11 cellular contexts compared by ENCODE assay signal in genomic region chr2:38509322-38509946, GRCh38.
DNase-seq lines count a peak whose midpoint lies in the region; ATAC-seq and TF ChIP-seq lines count a peak whose summit lies in the region.
"Had no signal": no experiment of that assay in that cellular context is flagged by ENCODE, and none has a peak within 500 bp of the region (broad histone marks: within the 10 kb centered on the region; RNA-seq: fewer than 3 reads in every experiment).

No MANE protein-coding gene starts in this region.

- no peaks in the 10 kb centered on the region for H3K36me3 ChIP-seq in esophagus muscularis mucosa
- H3K36me3 ChIP-seq in naive thymus-derived CD4-positive, alpha-beta T cell (ENCODE audit: control insufficient read depth in 2 of 3, insufficient read depth in 3 of 3, low read length in 3 of 3), result no peaks in the 10 kb centered on the region

- CTCF ChIA-PET in naive thymus-derived CD4-positive, alpha-beta T cell (lab: Charles Lee), result interaction anchor here (0.7 to 3.5 kb wide), 12 partner anchors 10 to 516 kb away, joined by 3 to 69 read pairs (median 3); no protein-coding TSS in a partner anchor

- POLR2A ChIA-PET in naive thymus-derived CD8-positive, alpha-beta T cell (lab: Charles Lee), result interaction anchor here (0.5 kb wide), 2 partner anchors 231 to 525 kb away, joined by 3 to 4 read pairs; no protein-coding TSS in a partner anchor
- POLR2A ChIA-PET in naive thymus-derived CD4-positive, alpha-beta T cell (lab: Charles Lee), result interaction anchor here (0.8 kb wide), 1 partner anchor 14 kb away, joined by 4 read pairs; no protein-coding TSS in a partner anchor

- DNase-seq in Daoy (ENCODE audit: low read depth) (peak; percentile 78), NCI-H82 treated with DMSO at 0.1 percent for 48 hours (lab: John Stamatoyannopoulos, UW; ENCODE audit: unreplicated experiment) (peak; percentile 83), esophagus muscularis mucosa (ENCODE audit: extremely low spot score) (no peak), renal cortical epithelial cell (ENCODE audit: low read depth) (peak; percentile 88), NAMALWA (ENCODE audit: low spot score) (no peak)
- DNase-seq in stimulated activated CD4-positive, alpha-beta T cell treated with anti-CD3 and anti-CD28 coated beads, Interleukin-4, amount 100 ng/mL, for 24 hours, result no peak
- DNase-seq in naive thymus-derived CD8-positive, alpha-beta T cell, result no peak
- DNase-seq in naive thymus-derived CD4-positive, alpha-beta T cell, result no peak
- DNase-seq: activated gamma-delta T cell, NCI-H2081 treated with DMSO at 0.1 percent for 48 hours had no signal

- no peaks in the 10 kb centered on the region for H3K9me3 ChIP-seq in esophagus muscularis mucosa
- H3K9me3 ChIP-seq in naive thymus-derived CD4-positive, alpha-beta T cell (ENCODE audit: control insufficient read depth in 2 of 3, low read length in 3 of 3), result no peaks in the 10 kb centered on the region

- H3K27me3 ChIP-seq in esophagus muscularis mucosa, result no peaks in the 10 kb centered on the region
- no peaks in the 10 kb centered on the region for H3K27me3 ChIP-seq in naive thymus-derived CD4-positive, alpha-beta T cell (ENCODE audit: control insufficient read depth in 2 of 2, insufficient read depth in 2 of 2, low read length in 2 of 2)

- H3K27ac ChIP-seq in esophagus muscularis mucosa (replicated peaks in 1 of 4), result peak overlapping the region; percentile 82 to 90 (median 84)
- H3K27ac ChIP-seq in naive thymus-derived CD4-positive, alpha-beta T cell (ENCODE audit: low read depth, low read length), result no peak overlapping the region

- TF ChIP-seq POLR2A in esophagus muscularis mucosa (IDR thresholded peaks at IDR 0.05; ENCODE audit: low read depth), result no peak

- TF ChIP-seq CTCF in esophagus muscularis mucosa (IDR thresholded peaks at IDR 0.05), result no peak

- WGBS in esophagus muscularis mucosa, result 29% methylated on average over 5 of the region's 5 CpGs

- no peaks in the 10 kb centered on the region for H3K9me3 Mint-ChIP-seq in naive thymus-derived CD8-positive, alpha-beta T cell
- no peaks in the 10 kb centered on the region for H3K9me3 Mint-ChIP-seq in naive thymus-derived CD4-positive, alpha-beta T cell
- H3K9me3 Mint-ChIP-seq: natural killer cell treated with Interleukin-12 subunit alpha and Interleukin-12 subunit beta and Interleukin-15 and Interleukin-18, amount 100 ng/mL, for 72 hours had no signal

- peaks cover 0 to 6% (median 3%) of the 10 kb centered on the region in 4 donors for H3K4me1 Mint-ChIP-seq in naive thymus-derived CD8-positive, alpha-beta T cell
- peaks cover 0 to 17% (median 0%) of the 10 kb centered on the region in 7 donors for H3K4me1 Mint-ChIP-seq in naive thymus-derived CD4-positive, alpha-beta T cell

- no peak for TF ChIP-seq EP300 in esophagus muscularis mucosa (IDR thresholded peaks at IDR 0.05)

- H3K4me3 ChIP-seq in esophagus muscularis mucosa, result no peak overlapping the region
- no peak overlapping the region for H3K4me3 ChIP-seq in naive thymus-derived CD4-positive, alpha-beta T cell (ENCODE audit: low read length)

- peaks cover 0 to 2% (median 0%) of the 10 kb centered on the region in 5 donors for H3K27me3 Mint-ChIP-seq in naive thymus-derived CD8-positive, alpha-beta T cell
- H3K27me3 Mint-ChIP-seq in naive thymus-derived CD4-positive, alpha-beta T cell, result peaks cover 0 to 14% (median 5%) of the 10 kb centered on the region in 5 donors

- H3K4me3 Mint-ChIP-seq in naive thymus-derived CD8-positive, alpha-beta T cell, result no peak overlapping the region
- H3K4me3 Mint-ChIP-seq in naive thymus-derived CD4-positive, alpha-beta T cell, result no peak overlapping the region
- H3K4me3 Mint-ChIP-seq: natural killer cell treated with Interleukin-12 subunit alpha and Interleukin-12 subunit beta and Interleukin-15 and Interleukin-18, amount 100 ng/mL, for 72 hours had no signal

- intact Hi-C loops in esophagus muscularis mucosa (cut with DNase I), result no loop called here
- intact Hi-C loops in naive thymus-derived CD4-positive, alpha-beta T cell (cut with micrococcal nuclease), result loop anchor here in 1 of 2 donors (2.0 to 5.0 kb wide), 3 partner anchors 392 to 1113 kb away; no protein-coding TSS in a partner anchor

- H3K36me3 Mint-ChIP-seq in naive thymus-derived CD8-positive, alpha-beta T cell, result no peaks in the 10 kb centered on the region
- peaks cover 0 to 2% (median 0%) of the 10 kb centered on the region in 5 donors for H3K36me3 Mint-ChIP-seq in naive thymus-derived CD4-positive, alpha-beta T cell
- H3K36me3 Mint-ChIP-seq: natural killer cell treated with Interleukin-12 subunit alpha and Interleukin-12 subunit beta and Interleukin-15 and Interleukin-18, amount 100 ng/mL, for 72 hours had no signal

- ATAC-seq in naive thymus-derived CD8-positive, alpha-beta T cell, result no peak
- no peak for ATAC-seq in naive thymus-derived CD4-positive, alpha-beta T cell

- no peak overlapping the region for H3K27ac Mint-ChIP-seq in naive thymus-derived CD8-positive, alpha-beta T cell
- H3K27ac Mint-ChIP-seq in naive thymus-derived CD4-positive, alpha-beta T cell, result no peak overlapping the region
- H3K27ac Mint-ChIP-seq: natural killer cell treated with Interleukin-12 subunit alpha and Interleukin-12 subunit beta and Interleukin-15 and Interleukin-18, amount 100 ng/mL, for 72 hours had no signal

- H3K4me1 ChIP-seq in esophagus muscularis mucosa, result peaks cover 14 to 73% (median 65%) of the 10 kb centered on the region in 4 donors
- H3K4me1 ChIP-seq in naive thymus-derived CD4-positive, alpha-beta T cell (ENCODE audit: control insufficient read depth in 2 of 2, insufficient read depth in 2 of 2, low read length in 2 of 2), result no peaks in the 10 kb centered on the region

Comparison
In these comparisons a context has a peak if more than half of its experiments do, and no peak if none do; other contexts are left out.
1. DNase-seq: peak in Daoy (single experiment), NCI-H82 treated with DMSO at 0.1 percent for 48 hours (single experiment) and renal cortical epithelial cell (single experiment); none in esophagus muscularis mucosa (single experiment), stimulated activated CD4-positive, alpha-beta T cell treated with anti-CD3 and anti-CD28 coated beads, Interleukin-4, amount 100 ng/mL, for 24 hours (single experiment), NAMALWA (single experiment), naive thymus-derived CD8-positive, alpha-beta T cell (0 of 10) and naive thymus-derived CD4-positive, alpha-beta T cell (0 of 9).